Comparison of ENCODE assay signal across 2 cellular contexts in genomic region chr17:76039121-76039520, GRCh38.
TF ChIP-seq lines count a peak whose summit lies in the region.

No MANE protein-coding gene starts in this region.

TF ChIP-seq in HEK293, 187 proteins besides CTCF, POLR2A, EP300 and RAD21:
- TF ChIP-seq ZNF140 (tag by site-specific recombination; IDR thresholded peaks at IDR 0.05) (no peak), ZNF701 (tag by site-specific recombination; IDR thresholded peaks at IDR 0.05) (no peak), ZNF335 (tag by site-specific recombination; conservative IDR thresholded peaks at IDR 0.05) (no peak), FEZF1 (tag by site-specific recombination; IDR thresholded peaks at IDR 0.05) (no peak), SALL2 (tag by site-specific recombination; IDR thresholded peaks at IDR 0.05; ENCODE audit: borderline replicate concordance) (no peak), ZNF791 (tag by site-specific recombination; IDR thresholded peaks at IDR 0.05) (no peak), ZNF777 (tag by site-specific recombination; IDR thresholded peaks at IDR 0.05; ENCODE audit: borderline replicate concordance) (no peak), ZBTB21 (tag by site-specific recombination; IDR thresholded peaks at IDR 0.05) (no peak), ZNF473 (tag by site-specific recombination; IDR thresholded peaks at IDR 0.05) (no peak)

TF ChIP-seq in GM12878, 131 proteins besides CTCF, POLR2A, EP300 and RAD21:
- TF ChIP-seq MLLT1 (IDR thresholded peaks at IDR 0.05) (no peak), RELB (IDR thresholded peaks at IDR 0.05; ENCODE audit: low read depth) (no peak), CHD1 (IDR thresholded peaks at IDR 0.05; ENCODE audit: low read depth, low read length) (no peak), TBL1XR1 (IDR thresholded peaks at IDR 0.05; ENCODE audit: low read depth, low read length) (no peak), ZBTB40 (IDR thresholded peaks at IDR 0.05; ENCODE audit: borderline replicate concordance) (no peak), SMC3 (IDR thresholded peaks at IDR 0.05; ENCODE audit: borderline replicate concordance, low read length) (no peak), CUX1 (IDR thresholded peaks at IDR 0.05; ENCODE audit: insufficient replicate concordance, low read depth, low read length) (no peak), ATF2 (IDR thresholded peaks at IDR 0.05; ENCODE audit: low read length) (no peak), SMARCA5 (IDR thresholded peaks at IDR 0.05) (no peak), GATAD2B (conservative IDR thresholded peaks at IDR 0.05; ENCODE audit: low read depth) (no peak), ZBTB33 (IDR thresholded peaks at IDR 0.05) (no peak), PAX8 (IDR thresholded peaks at IDR 0.05) (no peak), POU2F2 (IDR thresholded peaks at IDR 0.05; ENCODE audit: borderline replicate concordance, low read depth, low read length) (no peak), USF2 (IDR thresholded peaks at IDR 0.05; ENCODE audit: borderline replicate concordance, low read depth, low read length) (no peak)
